ENCODE assay signal across 8 cellular contexts in the genomic region with DNA sequence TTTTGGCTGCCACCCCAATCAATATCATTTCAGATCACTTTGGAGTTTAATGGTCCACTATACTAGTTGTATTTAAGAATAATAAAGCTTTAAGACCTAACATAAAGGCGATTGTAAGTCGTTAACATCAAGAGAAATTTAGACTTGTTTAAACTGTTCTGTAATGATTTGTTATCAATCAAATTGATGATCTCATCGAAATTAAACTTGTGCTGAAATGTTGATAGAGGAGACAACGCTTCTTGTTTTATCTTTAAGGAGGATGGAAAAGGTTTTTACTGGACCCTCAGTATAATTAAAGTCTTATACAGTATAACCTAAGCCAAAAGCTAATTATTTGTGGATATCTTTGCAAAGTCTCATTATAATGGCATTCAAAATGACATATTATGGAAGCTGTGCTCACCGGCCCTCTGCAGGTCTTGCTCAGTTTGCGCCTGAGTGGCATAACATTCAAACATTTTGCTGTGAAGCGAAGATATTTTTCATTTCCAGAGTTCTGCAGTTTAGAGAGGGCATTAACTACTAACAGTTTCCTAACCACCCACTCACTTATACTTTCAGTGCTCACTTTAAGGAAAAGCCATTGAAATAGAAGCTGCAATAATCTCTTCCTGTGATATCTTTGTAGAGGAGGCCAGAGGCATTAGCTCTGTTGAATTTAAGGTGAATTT. TPM values are rescaled to one million over a fixed set of nuclear protein-coding genes. Genes with fewer than 3 reads are reported as not detected.
A peak's percentile ranks its signal among the peaks of the same experiment; 100 is the strongest.
DNase-seq lines count a peak whose midpoint lies in the region; ATAC-seq and TF ChIP-seq lines count a peak whose summit lies in the region.

No MANE protein-coding gene starts in this region.

- no peaks in the 10 kb centered on the region for H3K27me3 Mint-ChIP-seq in Calu3 (ENCODE audit: unreplicated experiment)

- H3K4me1 Mint-ChIP-seq in Calu3 (ENCODE audit: low read depth, unreplicated experiment), result peaks cover 26% of the 10 kb centered on the region
- H3K4me1 Mint-ChIP-seq in stimulated activated effector memory CD8-positive, alpha-beta T cell treated with anti-CD3 and anti-CD28 coated beads, Interleukin-12 subunit alpha, Interleukin-12 subunit beta, amount 100 ng/mL, for 72 hours, result peaks cover 30% of the 10 kb centered on the region

- H3K27ac ChIP-seq in foreskin keratinocyte, result no peak overlapping the region

- peak overlapping the region; percentile 78 for H3K4me3 Mint-ChIP-seq in Calu3 (ENCODE audit: low read depth, unreplicated experiment)
- peak overlapping the region; percentile 73 for H3K4me3 Mint-ChIP-seq in stimulated activated effector memory CD8-positive, alpha-beta T cell treated with anti-CD3 and anti-CD28 coated beads, Interleukin-12 subunit alpha, Interleukin-12 subunit beta, amount 100 ng/mL, for 72 hours

- CTCF ChIA-PET in Calu3 (lab: Charles Lee), result interaction anchor here (0.6 to 3.7 kb wide), 8 partner anchors 10 to 218 kb away, joined by 3 to 19 read pairs (median 4); no protein-coding TSS in a partner anchor

- TF ChIP-seq CTCF in Calu3 (IDR thresholded peaks at IDR 0.05; ENCODE audit: unreplicated experiment) (no peak), foreskin keratinocyte (conservative IDR thresholded peaks at IDR 0.05) (peak; percentile 49)

- peaks cover 28% of the 10 kb centered on the region for H3K4me1 ChIP-seq in foreskin keratinocyte

- H3K27me3 ChIP-seq in foreskin keratinocyte, result no peaks in the 10 kb centered on the region

- peak; percentile 20 for DNase-seq in Calu3
- DNase-seq in HT-29 (ENCODE audit: low spot score), result peak; percentile 48
- peak; percentile 64 for DNase-seq in activated CD4-positive, alpha-beta T cell treated with anti-CD3 and anti-CD28 coated beads for 48 hours
- no peak for DNase-seq in foreskin keratinocyte
- DNase-seq in stimulated activated effector memory CD8-positive, alpha-beta T cell treated with anti-CD3 and anti-CD28 coated beads, Interleukin-12 subunit alpha, Interleukin-12 subunit beta, amount 100 ng/mL, for 72 hours (ENCODE audit: low spot score in 2 of 2), result no peak
- DNase-seq in occipital lobe (lab: John Stamatoyannopoulos, UW), result no peak
- DNase-seq in DMS153 (lab: John Stamatoyannopoulos, UW), result no peak

- TSS peak; percentile 80 for BruUV-seq in Calu3 (replicated peaks; lab: Mats Ljungman, UMichigan)

- no peaks in the 10 kb centered on the region for H3K9me3 Mint-ChIP-seq in Calu3 (ENCODE audit: low read depth, unreplicated experiment)
- H3K9me3 Mint-ChIP-seq in stimulated activated effector memory CD8-positive, alpha-beta T cell treated with anti-CD3 and anti-CD28 coated beads, Interleukin-12 subunit alpha, Interleukin-12 subunit beta, amount 100 ng/mL, for 72 hours, result no peaks in the 10 kb centered on the region

- ATAC-seq in foreskin keratinocyte (no peak), HG02642 (IDR thresholded peaks at IDR 0.05; ENCODE audit: poor library complexity, unreplicated experiment) (no peak)
- ATAC-seq in stimulated activated effector memory CD8-positive, alpha-beta T cell treated with anti-CD3 and anti-CD28 coated beads, Interleukin-12 subunit alpha, Interleukin-12 subunit beta, amount 100 ng/mL, for 72 hours, result no peak

- intact Hi-C loops in Calu3 (cut with micrococcal nuclease; ENCODE audit: unreplicated experiment), result no loop called here

- H3K36me3 Mint-ChIP-seq in Calu3 (ENCODE audit: insufficient read depth, unreplicated experiment), result peaks cover 30% of the 10 kb centered on the region
- no peaks in the 10 kb centered on the region for H3K36me3 Mint-ChIP-seq in stimulated activated effector memory CD8-positive, alpha-beta T cell treated with anti-CD3 and anti-CD28 coated beads, Interleukin-12 subunit alpha, Interleukin-12 subunit beta, amount 100 ng/mL, for 72 hours

- H3K27ac Mint-ChIP-seq in Calu3 (ENCODE audit: unreplicated experiment), result peak overlapping the region; percentile 17
- no peak overlapping the region for H3K27ac Mint-ChIP-seq in stimulated activated effector memory CD8-positive, alpha-beta T cell treated with anti-CD3 and anti-CD28 coated beads, Interleukin-12 subunit alpha, Interleukin-12 subunit beta, amount 100 ng/mL, for 72 hours

RNA-seq across cellular contexts. Expression of a gene that starts 1.4 kb away (rescaled TPM):
- total RNA-seq in Calu3 (2022) (19.2 and 19.4 TPM in 2 replicates), foreskin keratinocyte (17.1 and 18.4 TPM in 2 replicates), occipital lobe (8.7 TPM)
- 6.1 and 6.6 TPM in 2 replicates for total RNA-seq in HT-29 (2014; rRNA removed; shearing (Covaris generic))
- polyA plus RNA-seq in foreskin keratinocyte, result 5.7 and 7.1 TPM in 2 replicates

Comparison
In these comparisons a context has a peak if more than half of its experiments do, and no peak if none do; other contexts are left out.
1. DNase-seq: peak in Calu3 (single experiment), HT-29 (single experiment) and activated CD4-positive, alpha-beta T cell treated with anti-CD3 and anti-CD28 coated beads for 48 hours (single experiment); none in foreskin keratinocyte (0 of 2), stimulated activated effector memory CD8-positive, alpha-beta T cell treated with anti-CD3 and anti-CD28 coated beads, Interleukin-12 subunit alpha, Interleukin-12 subunit beta, amount 100 ng/mL, for 72 hours (0 of 2), occipital lobe (single experiment) and DMS153 (single experiment).